Comparison of ENCODE assay signal across 8 cellular contexts in the genomic region with DNA sequence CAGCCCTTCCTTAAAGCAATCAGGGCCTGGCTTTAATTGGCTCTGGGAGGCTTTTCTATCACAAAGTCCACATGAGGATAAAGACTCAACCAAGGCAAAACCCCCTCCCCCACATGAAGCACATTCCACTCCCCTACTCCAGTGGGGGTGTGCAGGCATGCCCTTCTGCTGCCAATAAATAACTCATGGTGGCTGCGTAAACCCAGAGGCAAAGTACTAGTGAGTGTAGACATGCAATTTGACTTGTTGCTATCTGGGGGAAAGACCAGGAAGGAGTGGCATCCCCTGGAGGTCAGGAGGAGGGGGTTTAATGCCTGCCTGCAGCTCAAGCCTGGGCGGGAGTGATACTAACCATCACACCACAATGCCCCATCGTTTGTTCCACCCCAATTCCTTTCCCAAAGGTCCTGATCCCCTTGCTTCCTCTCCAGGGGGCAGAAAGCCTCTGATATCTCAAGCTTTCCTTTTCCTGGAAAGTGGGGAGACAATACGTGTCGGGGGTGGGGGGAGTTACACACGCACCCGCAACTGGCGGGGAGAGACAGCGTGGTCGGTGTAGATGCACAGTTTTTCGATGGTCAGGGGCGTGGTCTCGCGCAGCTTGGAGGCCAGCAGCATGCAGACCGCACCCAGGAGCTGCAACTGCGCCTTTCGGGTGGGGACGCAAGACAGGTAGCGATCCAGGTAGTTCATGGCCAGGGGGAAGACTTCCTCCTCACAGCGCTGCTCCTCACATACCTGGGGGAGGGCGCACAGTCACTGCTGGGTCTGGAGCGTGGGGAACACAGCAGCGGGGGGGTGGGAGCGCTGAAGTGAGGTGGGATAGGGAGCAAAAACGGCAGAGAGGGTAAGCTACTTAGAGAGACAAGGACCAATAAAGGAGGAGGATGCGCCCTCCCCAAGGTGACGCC. TPM values are rescaled to one million over a fixed set of nuclear protein-coding genes. Genes with fewer than 3 reads are reported as not detected.
DNase-seq lines count a peak whose midpoint lies in the region; ATAC-seq and TF ChIP-seq lines count a peak whose summit lies in the region.

No MANE protein-coding gene starts in this region.

- DNase-seq in AG09309 (ENCODE audit: low read depth) (no peak), KBM-7 (peak; percentile 36), fibroblast of the aortic adventitia (ENCODE audit: low read depth) (peak; percentile 48), cortex of kidney (lab: John Stamatoyannopoulos, UW) (no peak)
- peak; percentile 82 for DNase-seq in activated CD8-positive, alpha-beta memory T cell treated with anti-CD3 and anti-CD28 coated beads, Interleukin-2, amount 10 ng/mL, durations not matched to agents 7 days and 5 days

- peak overlapping the region; percentile 99 for H3K4me3 Mint-ChIP-seq in activated CD8-positive, alpha-beta memory T cell treated with anti-CD3 and anti-CD28 coated beads, Interleukin-2, amount 10 ng/mL, durations not matched to agents 7 days and 5 days

- H3K4me2 ChIP-seq in parathyroid adenoma (ENCODE audit: low read length), result peak overlapping the region; percentile 87

- ATAC-seq in activated CD8-positive, alpha-beta memory T cell treated with anti-CD3 and anti-CD28 coated beads, Interleukin-2, amount 10 ng/mL, durations not matched to agents 7 days and 5 days, result peak; percentile 25
- ATAC-seq in HG03025 (IDR thresholded peaks at IDR 0.05; ENCODE audit: low FRiP score, unreplicated experiment) (no peak), HG03280 (IDR thresholded peaks at IDR 0.05; ENCODE audit: unreplicated experiment) (no peak)

- in situ Hi-C loops in KBM-7 (cut with MboI; ENCODE audit: low pct_unique_long_range_greater_than_20kb, low sequenced_read_pairs), result loop anchor here (25.0 kb wide), 1 partner anchor 97 kb away; no protein-coding TSS in a partner anchor

- H3K36me3 ChIP-seq in parathyroid adenoma (ENCODE audit: control insufficient read depth, insufficient read depth, low read length), result no peaks in the 10 kb centered on the region

- H3K36me3 Mint-ChIP-seq in activated CD8-positive, alpha-beta memory T cell treated with anti-CD3 and anti-CD28 coated beads, Interleukin-2, amount 10 ng/mL, durations not matched to agents 7 days and 5 days, result peaks cover 54% of the 10 kb centered on the region

- peak overlapping the region; percentile 77 for H2AFZ ChIP-seq in parathyroid adenoma

- CTCF ChIA-PET in activated CD8-positive, alpha-beta memory T cell treated with anti-CD3 and anti-CD28 coated beads, Interleukin-2, amount 10 ng/mL, durations not matched to agents 7 days and 5 days (lab: Charles Lee), result interaction anchor here (0.7 to 19.6 kb wide), 9 partner anchors 8 to 153 kb away, joined by 3 to 420 read pairs (median 9); partner anchors contain the start of genes BYSL, MED20, TAF8 and TOMM6

- peaks cover 59% of the 10 kb centered on the region for H3K4me1 Mint-ChIP-seq in activated CD8-positive, alpha-beta memory T cell treated with anti-CD3 and anti-CD28 coated beads, Interleukin-2, amount 10 ng/mL, durations not matched to agents 7 days and 5 days

- no peaks in the 10 kb centered on the region for H3K9me3 Mint-ChIP-seq in activated CD8-positive, alpha-beta memory T cell treated with anti-CD3 and anti-CD28 coated beads, Interleukin-2, amount 10 ng/mL, durations not matched to agents 7 days and 5 days (ENCODE audit: low read depth)

- peaks cover 5% of the 10 kb centered on the region for H3K4me1 ChIP-seq in parathyroid adenoma

- H3K4me3 ChIP-seq in AG09309 (ENCODE audit: control insufficient read depth, low read depth, low read length), result peak overlapping the region; percentile 98
- H3K4me3 ChIP-seq in fibroblast of the aortic adventitia (ENCODE audit: low read depth, low read length), result peak overlapping the region; percentile 95
- H3K4me3 ChIP-seq in parathyroid adenoma (ENCODE audit: low read depth, low read length), result peak overlapping the region; percentile 72

- H3K27me3 Mint-ChIP-seq in activated CD8-positive, alpha-beta memory T cell treated with anti-CD3 and anti-CD28 coated beads, Interleukin-2, amount 10 ng/mL, durations not matched to agents 7 days and 5 days, result no peaks in the 10 kb centered on the region

- no peak overlapping the region for H3K27ac ChIP-seq in parathyroid adenoma

- no peak overlapping the region for H3K9ac ChIP-seq in parathyroid adenoma

- H3K9me3 ChIP-seq in parathyroid adenoma (ENCODE audit: control insufficient read depth, low read length), result no peaks in the 10 kb centered on the region

- no peak for TF ChIP-seq CTCF in AG09309 (IDR thresholded peaks at IDR 0.05; ENCODE audit: control insufficient read depth, insufficient read depth, low read depth, low read length, missing control alignments)
- TF ChIP-seq CTCF in fibroblast of the aortic adventitia (IDR thresholded peaks at IDR 0.05; ENCODE audit: insufficient read depth, low read length), result no peak
- TF ChIP-seq CTCF in parathyroid adenoma (IDR thresholded peaks at IDR 0.05), result no peak

- peak overlapping the region; percentile 86 for H3K27ac Mint-ChIP-seq in activated CD8-positive, alpha-beta memory T cell treated with anti-CD3 and anti-CD28 coated beads, Interleukin-2, amount 10 ng/mL, durations not matched to agents 7 days and 5 days

- H3K27me3 ChIP-seq in parathyroid adenoma (ENCODE audit: control insufficient read depth, insufficient read depth, low read length), result no peaks in the 10 kb centered on the region

- H3K79me2 ChIP-seq in parathyroid adenoma, result no peaks in the 10 kb centered on the region

RNA-seq across cellular contexts. Expression of gene CCND3, which starts 1.5 kb away (rescaled TPM):
- 100 to 1,000 TPM; 333 to 502 TPM for total RNA-seq in activated CD8-positive, alpha-beta memory T cell treated with anti-CD3 and anti-CD28 coated beads, Interleukin-2, amount 10 ng/mL, durations not matched to agents 7 days and 5 days
- total RNA-seq in fibroblast of the aortic adventitia (ENCODE audit: low replicate concordance), result 25.8 and 28.1 TPM in 2 replicates

RNA-seq across cellular contexts. Expression of gene BYSL, which starts 18.8 kb away (rescaled TPM):
- total RNA-seq in activated CD8-positive, alpha-beta memory T cell treated with anti-CD3 and anti-CD28 coated beads, Interleukin-2, amount 10 ng/mL, durations not matched to agents 7 days and 5 days, result 10 to 100 TPM; 33.1 to 48.5 TPM
- 4.2 and 14.2 TPM in 2 replicates for total RNA-seq in fibroblast of the aortic adventitia (ENCODE audit: low replicate concordance)

RNA-seq across cellular contexts. Expression of gene MED20, which starts 19.2 kb away (rescaled TPM):
- total RNA-seq in activated CD8-positive, alpha-beta memory T cell treated with anti-CD3 and anti-CD28 coated beads, Interleukin-2, amount 10 ng/mL, durations not matched to agents 7 days and 5 days, result 10 to 100 TPM; 21.9 to 25.6 TPM
- 29.9 and 36.6 TPM in 2 replicates for total RNA-seq in fibroblast of the aortic adventitia (ENCODE audit: low replicate concordance)

RNA-seq across cellular contexts. Expression of gene USP49, which starts 44.9 kb away (rescaled TPM):
- total RNA-seq in activated CD8-positive, alpha-beta memory T cell treated with anti-CD3 and anti-CD28 coated beads, Interleukin-2, amount 10 ng/mL, durations not matched to agents 7 days and 5 days, result 1 to 10 TPM; 7.7 to 9.1 TPM
- 2.7 and 11.2 TPM in 2 replicates for total RNA-seq in fibroblast of the aortic adventitia (ENCODE audit: low replicate concordance)

Comparison
In these comparisons a context has a peak if more than half of its experiments do, and no peak if none do; other contexts are left out.
1. DNase-seq: peak in KBM-7 (single experiment), activated CD8-positive, alpha-beta memory T cell treated with anti-CD3 and anti-CD28 coated beads, Interleukin-2, amount 10 ng/mL, durations not matched to agents 7 days and 5 days (single experiment) and fibroblast of the aortic adventitia (single experiment); none in AG09309 (single experiment) and cortex of kidney (single experiment).
2. RNA of gene CCND3, which starts 1.5 kb away (total RNA-seq): 333 to 502 TPM in activated CD8-positive, alpha-beta memory T cell treated with anti-CD3 and anti-CD28 coated beads, Interleukin-2, amount 10 ng/mL, durations not matched to agents 7 days and 5 days; 25.8 to 28.1 TPM in fibroblast of the aortic adventitia; every median in the first group is over 10 times any median in the second.
3. Peak in every context shown above with its lines, with median percentiles within 50 percentile points of each other: H3K4me3 ChIP-seq.